ENCODE assay signal across 1 cellular context in genomic region chr1:46277658-46278373, GRCh38.
A peak's percentile ranks its signal among the peaks of the same experiment; 100 is the strongest.
TF ChIP-seq lines count a peak whose summit lies in the region.

No MANE protein-coding gene starts in this region.

TF ChIP-seq in HepG2, 621 proteins besides CTCF, POLR2A, EP300 and RAD21:
- TF ChIP-seq ZNF558 (CRISPR knock-in tag; IDR thresholded peaks at IDR 0.05; ENCODE audit: borderline replicate concordance) (no peak), ZNF142 (CRISPR knock-in tag; IDR thresholded peaks at IDR 0.05) (no peak), RBM22 (optimal IDR thresholded peaks at IDR 0.05; ENCODE audit: low read length) (peak; percentile 93), TEAD3 (CRISPR knock-in tag; optimal IDR thresholded peaks at IDR 0.05; ENCODE audit: borderline replicate concordance) (no peak), ZBTB38 (CRISPR knock-in tag; IDR thresholded peaks at IDR 0.05) (peak; percentile 56; the same call in 1 of the 2 replicates), ZNF263 (CRISPR knock-in tag; IDR thresholded peaks at IDR 0.05) (no peak), ARID2 (CRISPR knock-in tag; IDR thresholded peaks at IDR 0.05; ENCODE audit: borderline replicate concordance) (no peak), DPF2 (CRISPR knock-in tag; IDR thresholded peaks at IDR 0.05; ENCODE audit: borderline replicate concordance, low read depth) (no peak), ZNF232 (CRISPR knock-in tag; IDR thresholded peaks at IDR 0.05; ENCODE audit: borderline replicate concordance) (no peak)
TF ChIP-seq in HepG2: peak in this region for 2.
